ENCODE assay signal across 5 cellular contexts in the genomic region with DNA sequence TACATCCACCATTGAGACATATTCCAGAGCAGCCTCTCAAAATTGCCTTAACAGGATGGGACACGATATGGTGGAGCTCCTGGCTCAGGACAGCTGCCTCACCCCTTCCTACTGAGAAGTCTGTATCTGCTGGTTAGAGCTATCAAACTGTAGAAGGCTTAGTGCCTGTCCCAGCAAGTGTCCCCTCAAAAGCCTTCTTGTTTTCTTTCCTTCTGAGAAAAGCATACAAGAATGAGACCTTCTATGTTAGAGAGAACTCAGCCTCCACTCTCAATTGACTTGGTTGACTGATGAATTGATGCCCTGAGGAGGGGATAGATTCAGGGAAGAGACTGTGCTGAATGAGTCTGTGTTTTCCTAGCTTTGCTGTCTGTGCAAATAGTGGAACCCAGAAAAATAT.
"Had no signal": no experiment of that assay in that cellular context is flagged by ENCODE, and none has a peak within 500 bp of the region (broad histone marks: within the 10 kb centered on the region; RNA-seq: fewer than 3 reads in every experiment).

No MANE protein-coding gene starts in this region.

- DNase-seq: IMR-90, KBM-7, KG1 had no signal

- ATAC-seq: HepG2, K562 had no signal
